ENCODE assay signal across 2 cellular contexts in the genomic region with DNA sequence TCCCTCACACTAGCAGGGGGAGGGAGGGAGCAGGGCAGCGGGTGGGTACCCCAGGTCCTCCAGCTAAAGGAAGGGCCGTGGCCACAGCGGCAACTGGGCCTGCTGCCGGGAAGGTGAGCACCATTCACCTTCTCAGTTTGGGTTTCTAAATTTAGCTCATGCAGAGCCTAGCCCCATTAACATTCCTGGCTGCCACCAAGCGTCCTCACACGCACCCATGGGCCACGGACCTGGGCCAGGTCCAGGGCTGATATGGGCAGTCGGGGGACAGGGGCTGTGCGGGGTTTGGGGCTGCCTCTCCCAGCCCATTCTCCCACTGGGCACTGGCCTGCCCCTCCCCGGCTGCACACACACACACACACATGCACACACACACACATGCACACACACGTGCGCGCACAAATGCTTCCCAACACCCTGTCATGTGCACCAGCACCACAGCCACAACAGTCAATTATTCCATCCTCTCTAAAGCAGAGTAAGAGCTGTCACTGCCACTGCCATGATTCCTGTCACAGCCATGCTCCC.
TF ChIP-seq lines count a peak whose summit lies in the region.

No MANE protein-coding gene starts in this region.

TF ChIP-seq in A549, 52 proteins besides CTCF, POLR2A, EP300 and RAD21:
- no peak for TF ChIP-seq POLR2AphosphoS2 (conservative IDR thresholded peaks at IDR 0.05; ENCODE audit: low read length)
- TF ChIP-seq FOSL2 (IDR thresholded peaks at IDR 0.05): no peak
- no peak for TF ChIP-seq FOSL2 (CRISPR knock-in tag; IDR thresholded peaks at IDR 0.05)
- no peak for TF ChIP-seq ESRRA (IDR thresholded peaks at IDR 0.05; ENCODE audit: borderline replicate concordance, low read length)
- TF ChIP-seq RCOR1 (IDR thresholded peaks at IDR 0.05; ENCODE audit: low read depth, low read length): no peak
- TF ChIP-seq HOXB13 (CRISPR knock-in tag; IDR thresholded peaks at IDR 0.05; ENCODE audit: low read depth): no peak
- TF ChIP-seq SMC3 (IDR thresholded peaks at IDR 0.05): no peak
- no peak for TF ChIP-seq RFX5 (IDR thresholded peaks at IDR 0.05)
- TF ChIP-seq, protein P1, sequence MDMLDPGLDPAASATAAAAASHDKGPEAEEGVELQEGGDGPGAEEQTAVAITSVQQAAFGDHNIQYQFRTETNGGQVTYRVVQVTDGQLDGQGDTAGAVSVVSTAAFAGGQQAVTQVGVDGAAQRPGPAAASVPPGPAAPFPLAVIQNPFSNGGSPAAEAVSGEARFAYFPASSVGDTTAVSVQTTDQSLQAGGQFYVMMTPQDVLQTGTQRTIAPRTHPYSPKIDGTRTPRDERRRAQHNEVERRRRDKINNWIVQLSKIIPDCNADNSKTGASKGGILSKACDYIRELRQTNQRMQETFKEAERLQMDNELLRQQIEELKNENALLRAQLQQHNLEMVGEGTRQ (IDR thresholded peaks at IDR 0.05): no peak
- no peak for TF ChIP-seq NPAS2 (CRISPR knock-in tag; IDR thresholded peaks at IDR 0.05; ENCODE audit: borderline replicate concordance)
- TF ChIP-seq EHF (CRISPR knock-in tag; IDR thresholded peaks at IDR 0.05): no peak
- TF ChIP-seq JUN (IDR thresholded peaks at IDR 0.05): no peak
- TF ChIP-seq NR3C1 (IDR thresholded peaks at IDR 0.05): no peak
TF ChIP-seq in A549: peak in this region for 0.

TF ChIP-seq in IMR-90, 13 proteins besides CTCF, POLR2A, EP300 and RAD21:
- TF ChIP-seq MAFK (IDR thresholded peaks at IDR 0.05; ENCODE audit: low read depth, low read length): no peak
- TF ChIP-seq MXI1 (IDR thresholded peaks at IDR 0.05; ENCODE audit: borderline replicate concordance, low read depth, low read length): no peak
- TF ChIP-seq, protein P2, sequence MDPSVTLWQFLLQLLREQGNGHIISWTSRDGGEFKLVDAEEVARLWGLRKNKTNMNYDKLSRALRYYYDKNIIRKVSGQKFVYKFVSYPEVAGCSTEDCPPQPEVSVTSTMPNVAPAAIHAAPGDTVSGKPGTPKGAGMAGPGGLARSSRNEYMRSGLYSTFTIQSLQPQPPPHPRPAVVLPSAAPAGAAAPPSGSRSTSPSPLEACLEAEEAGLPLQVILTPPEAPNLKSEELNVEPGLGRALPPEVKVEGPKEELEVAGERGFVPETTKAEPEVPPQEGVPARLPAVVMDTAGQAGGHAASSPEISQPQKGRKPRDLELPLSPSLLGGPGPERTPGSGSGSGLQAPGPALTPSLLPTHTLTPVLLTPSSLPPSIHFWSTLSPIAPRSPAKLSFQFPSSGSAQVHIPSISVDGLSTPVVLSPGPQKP (IDR thresholded peaks at IDR 0.05; ENCODE audit: borderline replicate concordance, low read depth, low read length): no peak
- no peak for TF ChIP-seq CEBPB (IDR thresholded peaks at IDR 0.05; ENCODE audit: low read depth, low read length)
- TF ChIP-seq BHLHE40 (IDR thresholded peaks at IDR 0.05; ENCODE audit: low read depth, low read length): no peak
- no peak for TF ChIP-seq FOS (IDR thresholded peaks at IDR 0.05; ENCODE audit: low read depth, low read length)
- no peak for TF ChIP-seq NFE2L2 (IDR thresholded peaks at IDR 0.05; ENCODE audit: low read depth, low read length)
- TF ChIP-seq CHD1 (IDR thresholded peaks at IDR 0.05; ENCODE audit: low read depth, low read length): no peak
- TF ChIP-seq, protein P1 (IDR thresholded peaks at IDR 0.05; ENCODE audit: low read depth, low read length): no peak
